In the genomic region with DNA sequence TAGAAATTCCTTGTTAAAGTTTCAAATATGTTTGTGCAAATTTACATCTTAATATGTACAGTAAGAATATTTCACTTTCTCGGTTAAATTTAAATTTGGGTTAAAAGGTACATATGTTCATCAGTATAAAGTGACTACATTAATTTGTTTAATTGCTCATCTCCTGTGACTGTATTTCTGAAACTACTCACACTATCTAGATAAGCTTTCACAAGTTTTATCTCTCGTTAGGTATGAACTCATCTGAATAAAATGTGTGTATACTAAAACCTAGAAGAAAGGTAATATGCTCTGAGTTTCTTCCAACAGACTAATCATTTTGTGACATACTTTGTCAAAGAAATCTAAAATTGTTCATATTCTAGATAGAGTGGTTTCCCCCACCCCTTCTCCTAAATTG, we compare ENCODE assay signal across 19 cellular contexts.
DNase-seq lines count a peak whose midpoint lies in the region; ATAC-seq, FAIRE-seq and TF ChIP-seq lines count a peak whose summit lies in the region.
"Had no signal": no experiment of that assay in that cellular context is flagged by ENCODE, and none has a peak within 500 bp of the region (broad histone marks: within the 10 kb centered on the region; RNA-seq: fewer than 3 reads in every experiment).

No MANE protein-coding gene starts in this region.

- TF ChIP-seq CTCF in bronchial epithelial cell (IDR thresholded peaks at IDR 0.05; ENCODE audit: insufficient read depth, low read length, severe bottlenecking) (no peak), glutamatergic neuron (IDR thresholded peaks at IDR 0.05; ENCODE audit: partially characterized antibody, unreplicated experiment) (no peak), GM10266 (IDR thresholded peaks at IDR 0.05; ENCODE audit: control insufficient read depth, insufficient read depth, low read depth, missing control alignments) (no peak)

- no peaks in the 10 kb centered on the region for H3K9me3 Mint-ChIP-seq in glutamatergic neuron (ENCODE audit: unreplicated experiment)
- H3K9me3 Mint-ChIP-seq: HFFc6 had no signal

- DNase-seq in GM19239 (ENCODE audit: insufficient read length, low spot score) (no peak), NCI-H226 (peak; percentile 14), bronchial epithelial cell (ENCODE audit: low read depth) (peak; percentile 68), mesendoderm (peak; percentile 29), glutamatergic neuron (no peak), GM10266 (ENCODE audit: extremely low spot score) (no peak)
- DNase-seq: C1 segment of cervical spinal cord; Calu3; CD4-positive, alpha-beta memory T cell; COR-L47; DMS53; DMS79 treated with DMSO at 0.1 percent for 48 hours; GF-D8; GOT3; HFFc6 had no signal

- no peak overlapping the region for H4K8ac ChIP-seq in mesendoderm (ENCODE audit: low read depth, low read length)

- no peak for ATAC-seq in HG02588 (IDR thresholded peaks at IDR 0.05; ENCODE audit: unreplicated experiment)

- no peak overlapping the region for H3K23ac ChIP-seq in mesendoderm (ENCODE audit: low read length)

- no peak overlapping the region for H2BK5ac ChIP-seq in mesendoderm (ENCODE audit: low read length)

- H3K36me3 ChIP-seq in bronchial epithelial cell (ENCODE audit: control insufficient read depth, insufficient read depth, low read length) (peaks cover 2% of the 10 kb centered on the region), mesendoderm (ENCODE audit: control insufficient read depth, insufficient read depth, low read length) (no peaks in the 10 kb centered on the region)
- H3K36me3 ChIP-seq: HAP-1 had no signal

- H3K4me3 ChIP-seq in bronchial epithelial cell (ENCODE audit: low read depth, low read length) = no peak overlapping the region
- no peak overlapping the region for H3K4me3 ChIP-seq in mesendoderm (ENCODE audit: low read length)
- H3K4me3 ChIP-seq: HAP-1 had no signal

- no peak overlapping the region for H2AK5ac ChIP-seq in mesendoderm (ENCODE audit: low read length)

- H4K5ac ChIP-seq in mesendoderm (ENCODE audit: low read length) = no peak overlapping the region

- H3K27me3 Mint-ChIP-seq in glutamatergic neuron (ENCODE audit: unreplicated experiment) = no peaks in the 10 kb centered on the region
- H3K27me3 Mint-ChIP-seq: CD4-positive, alpha-beta memory T cell had no signal

- H3K27ac ChIP-seq in mesendoderm (ENCODE audit: low read depth, low read length) = no peak overlapping the region

- no peaks in the 10 kb centered on the region for H3K79me2 ChIP-seq in mesendoderm (ENCODE audit: control insufficient read depth, insufficient read depth, low read length)

- no peak overlapping the region for H3K4me3 Mint-ChIP-seq in glutamatergic neuron (ENCODE audit: unreplicated experiment)
- H3K4me3 Mint-ChIP-seq: CD4-positive, alpha-beta memory T cell; HFFc6 had no signal

- H2BK15ac ChIP-seq in mesendoderm (replicated peaks; ENCODE audit: low read depth) = no peak overlapping the region

- H3K79me1 ChIP-seq in mesendoderm (ENCODE audit: low read length) = no peaks in the 10 kb centered on the region

- H3K36me3 Mint-ChIP-seq in glutamatergic neuron (ENCODE audit: unreplicated experiment) = peaks cover 6% of the 10 kb centered on the region

- H3K4ac ChIP-seq in mesendoderm (ENCODE audit: low read depth, low read length) = no peak overlapping the region

- H2BK120ac ChIP-seq in mesendoderm (ENCODE audit: low read depth, low read length) = no peak overlapping the region

- H3K27ac Mint-ChIP-seq in glutamatergic neuron (ENCODE audit: unreplicated experiment) = no peak overlapping the region
- H3K27ac Mint-ChIP-seq: CD4-positive, alpha-beta memory T cell; HFFc6 had no signal

- FAIRE-seq in GM19239 (lab: Jason Lieb, UNC) (peak; percentile 14), bronchial epithelial cell (lab: Jason Lieb, UNC) (no peak)
- FAIRE-seq: GM12892, H54 had no signal

- no peak overlapping the region for H3K56ac ChIP-seq in mesendoderm (ENCODE audit: low read length)

- H3K4me1 ChIP-seq in mesendoderm (ENCODE audit: control insufficient read depth, low read depth, low read length) = no peaks in the 10 kb centered on the region
- H3K4me1 ChIP-seq: HAP-1 had no signal

- H3K4me1 Mint-ChIP-seq in glutamatergic neuron (ENCODE audit: low read depth, unreplicated experiment) = no peaks in the 10 kb centered on the region

- no peak overlapping the region for H3K9ac ChIP-seq in mesendoderm (ENCODE audit: low read length)

- H3K27me3 ChIP-seq in bronchial epithelial cell (ENCODE audit: control insufficient read depth, insufficient read depth, low read length) = no peaks in the 10 kb centered on the region
- no peaks in the 10 kb centered on the region for H3K27me3 ChIP-seq in mesendoderm (ENCODE audit: insufficient read depth, low read length, poor library complexity)

- H3K4me2 ChIP-seq in mesendoderm (ENCODE audit: low read length) = no peak overlapping the region

- WGBS in mesendoderm (ENCODE audit: extremely low coverage, insufficient coverage, low lambda C conversion rate) = no CpG with 5 or more reads among the region's 2 CpGs

- H3K18ac ChIP-seq in mesendoderm (ENCODE audit: low read length) = no peak overlapping the region

Comparison
In these comparisons a context has a peak if more than half of its experiments do, and no peak if none do; other contexts are left out.
1. DNase-seq: peak in NCI-H226 (single experiment), bronchial epithelial cell (single experiment) and mesendoderm (single experiment); none in GM19239 (single experiment), glutamatergic neuron (single experiment) and GM10266 (single experiment).